Comparison of ENCODE assay signal across 11 cellular contexts in the genomic region with DNA sequence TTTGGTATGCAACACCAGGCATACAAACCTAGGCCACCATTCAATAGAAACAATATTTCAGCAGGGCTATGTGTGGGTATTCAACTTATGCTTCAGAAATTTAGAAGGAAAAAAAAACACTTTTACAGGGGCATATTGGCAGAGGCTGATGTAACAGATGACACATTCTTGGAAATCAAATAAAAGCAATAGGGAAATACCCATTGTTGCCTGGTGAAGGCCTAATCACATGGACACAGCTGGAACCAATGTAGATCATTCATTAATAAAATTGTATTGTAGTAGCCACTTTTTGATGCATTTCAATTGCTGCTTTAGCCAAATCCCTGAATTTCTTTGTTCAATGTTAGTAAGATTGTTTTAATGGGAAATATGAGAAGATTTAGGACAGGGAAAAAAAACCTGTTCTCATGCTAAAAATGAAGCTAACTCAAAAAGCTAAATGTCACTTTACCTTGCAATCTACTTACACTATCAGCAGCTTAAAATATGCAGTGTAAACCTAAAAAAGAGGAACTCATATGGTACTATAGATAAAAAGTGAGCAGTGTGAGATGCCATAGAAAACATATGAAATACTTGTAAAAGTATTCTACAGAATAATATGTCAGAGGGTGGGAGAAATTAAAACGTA.
A peak's percentile ranks its signal among the peaks of the same experiment; 100 is the strongest.
DNase-seq lines count a peak whose midpoint lies in the region; FAIRE-seq and TF ChIP-seq lines count a peak whose summit lies in the region.
"Had no signal": no experiment of that assay in that cellular context is flagged by ENCODE, and none has a peak within 500 bp of the region (broad histone marks: within the 10 kb centered on the region; RNA-seq: fewer than 3 reads in every experiment).

No MANE protein-coding gene starts in this region.

- no peak overlapping the region for H2AFZ ChIP-seq in GM23248

- no peaks in the 10 kb centered on the region for H3F3A ChIP-seq in GM23248 (ENCODE audit: insufficient read depth)

- H3K36me3 Mint-ChIP-seq in mesothelial cell of epicardium: peaks cover 2% of the 10 kb centered on the region

- peak; percentile 59 for DNase-seq in AG09309 (ENCODE audit: low read depth)
- peak; percentile 57 for DNase-seq in GM23248
- DNase-seq in SK-N-MC (ENCODE audit: low read depth, low spot score): no peak
- DNase-seq in fibroblast of peridontal ligament (ENCODE audit: extremely low read depth): peak; percentile 70
- no peak for DNase-seq in RCC 7860 (ENCODE audit: low spot score)
- no peak for DNase-seq in NCI-H2196 (lab: John Stamatoyannopoulos, UW; ENCODE audit: unreplicated experiment)
- no peak for DNase-seq in mesothelial cell of epicardium (ENCODE audit: low spot score in 2 of 2, unreplicated experiment in 2 of 2)
- no peak for DNase-seq in NCI-H1930 (lab: John Stamatoyannopoulos, UW)
- DNase-seq: Caco-2, psoas muscle had no signal

- no peak overlapping the region for H3K4me3 Mint-ChIP-seq in mesothelial cell of epicardium

- H3K9me2 ChIP-seq in GM23248 (ENCODE audit: insufficient read depth): no peaks in the 10 kb centered on the region; the same call in none of the 2 replicates

- no peaks in the 10 kb centered on the region for H3K9me3 ChIP-seq in GM23248 (ENCODE audit: low read depth)
- H3K9me3 ChIP-seq in SK-N-MC (ENCODE audit: low read depth, low read length): no peaks in the 10 kb centered on the region
- H3K9me3 ChIP-seq: Caco-2, psoas muscle, SJSA1 had no signal

- H3K4me3 ChIP-seq in AG09309 (ENCODE audit: control insufficient read depth, low read depth, low read length): no peak overlapping the region
- no peak overlapping the region for H3K4me3 ChIP-seq in GM23248
- H3K4me3 ChIP-seq in SK-N-MC: peak overlapping the region; percentile 8; the same call in 1 of the 2 replicates
- H3K4me3 ChIP-seq: psoas muscle, SJSA1 had no signal

- H3K79me2 ChIP-seq in GM23248 (ENCODE audit: insufficient read depth): no peaks in the 10 kb centered on the region

- FAIRE-seq in RCC 7860 (lab: Jason Lieb, UNC): no peak

- H3K4me2 ChIP-seq in GM23248 (ENCODE audit: unreplicated experiment): no peak overlapping the region

- WGBS in GM23248 (ENCODE audit: low coverage in 1 of 2, low lambda C conversion rate in 2 of 2, missing lambda C conversion rate in 2 of 2), 2 experiments: 92 to 98% methylated on average over 1 of the region's 1 CpG

- no peaks in the 10 kb centered on the region for H4K20me1 ChIP-seq in GM23248 (ENCODE audit: insufficient read depth)

- no peak overlapping the region for H3K27ac ChIP-seq in GM23248
- H3K27ac ChIP-seq in SK-N-MC: peak overlapping the region; percentile 76
- H3K27ac ChIP-seq: psoas muscle, SJSA1 had no signal

- no peak overlapping the region for H3K27ac Mint-ChIP-seq in mesothelial cell of epicardium

- H3K9ac ChIP-seq in GM23248: no peak overlapping the region
- peak overlapping the region; percentile 58 for H3K9ac ChIP-seq in SK-N-MC (ENCODE audit: insufficient read length)

- no peaks in the 10 kb centered on the region for H3K27me3 Mint-ChIP-seq in mesothelial cell of epicardium (ENCODE audit: low read depth)

- in situ Hi-C loops in GM23248 (cut with MboI): no loop called here

- no peaks in the 10 kb centered on the region for H3K36me3 ChIP-seq in GM23248 (ENCODE audit: low read depth)
- H3K36me3 ChIP-seq in SK-N-MC (ENCODE audit: insufficient read depth, low read length): no peaks in the 10 kb centered on the region
- H3K36me3 ChIP-seq: SJSA1 had no signal

- no peak for TF ChIP-seq CTCF in AG09309 (IDR thresholded peaks at IDR 0.05; ENCODE audit: control insufficient read depth, insufficient read depth, low read depth, low read length, missing control alignments)
- no peak for TF ChIP-seq CTCF in mesothelial cell of epicardium (IDR thresholded peaks at IDR 0.05; ENCODE audit: unreplicated experiment)

- H3K9me3 Mint-ChIP-seq in mesothelial cell of epicardium: no peaks in the 10 kb centered on the region

- no peaks in the 10 kb centered on the region for H3K27me3 ChIP-seq in GM23248 (replicated peaks; ENCODE audit: insufficient read depth)
- H3K27me3 ChIP-seq: SJSA1 had no signal

- H3K4me1 ChIP-seq in GM23248 (ENCODE audit: insufficient read depth): 0 out of 2 replicates have a peak, but pooled peaks cover 4% of the 10 kb centered on the region
- H3K4me1 ChIP-seq: Caco-2, psoas muscle, SJSA1 had no signal

- peaks cover 44% of the 10 kb centered on the region for H3K4me1 Mint-ChIP-seq in mesothelial cell of epicardium

Comparison
In these comparisons a context has a peak if more than half of its experiments do, and no peak if none do; other contexts are left out.
1. DNase-seq: peak in AG09309 (single experiment), GM23248 (single experiment) and fibroblast of peridontal ligament (single experiment); none in SK-N-MC (single experiment), RCC 7860 (single experiment), NCI-H2196 (single experiment), mesothelial cell of epicardium (0 of 2) and NCI-H1930 (0 of 2).